ENCODE assay signal across 1 cellular context in the genomic region with DNA sequence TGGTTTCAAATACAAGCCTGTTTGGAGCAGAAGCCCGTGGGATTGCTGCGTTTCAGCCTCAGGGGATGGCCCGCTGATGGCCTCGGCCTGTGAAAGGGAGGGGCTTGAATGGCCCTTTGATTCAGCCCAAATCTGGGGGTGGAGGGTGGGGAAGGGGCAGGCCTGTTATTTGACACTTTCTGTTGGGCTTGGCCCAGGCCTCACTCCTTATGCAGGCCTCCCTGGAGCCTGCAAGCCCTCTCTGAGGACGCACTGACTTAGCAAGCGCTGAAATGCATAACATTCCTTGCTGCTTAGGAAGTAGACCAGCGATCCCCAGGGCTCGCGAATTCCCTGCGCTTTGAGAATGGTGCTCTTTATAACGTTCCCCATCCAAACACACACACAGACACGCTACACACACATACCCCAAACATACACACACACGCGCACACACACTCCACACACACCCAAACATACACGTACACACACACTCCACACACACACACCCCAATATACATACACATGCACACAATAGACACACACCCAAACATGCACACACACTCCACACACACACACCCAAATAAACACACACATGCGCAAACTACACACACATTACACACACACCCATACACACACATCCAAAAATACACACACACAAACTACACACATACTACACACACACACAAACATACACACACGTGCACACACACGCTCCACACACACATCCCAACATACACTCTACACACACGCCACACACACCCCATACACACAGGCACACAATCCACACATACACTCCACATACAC.
TF ChIP-seq lines count a peak whose summit lies in the region.

No MANE protein-coding gene starts in this region.

TF ChIP-seq in K562, 482 proteins besides CTCF, POLR2A, EP300 and RAD21 (continued from another document):
- TF ChIP-seq MYBL2 (IDR thresholded peaks at IDR 0.05; ENCODE audit: low read depth) (peak; percentile 38; the same call in 1 of the 2 replicates), MYBL2 (CRISPR knock-in tag; IDR thresholded peaks at IDR 0.05; ENCODE audit: borderline replicate concordance) (no peak), CREB1 (IDR thresholded peaks at IDR 0.05) (no peak), CREB1 (CRISPR knock-in tag; IDR thresholded peaks at IDR 0.05) (no peak), ARID1B (IDR thresholded peaks at IDR 0.05) (0 out of 2 replicates have a peak, but pooled peaks have one; percentile 13), EHMT2 (IDR thresholded peaks at IDR 0.05) (0 out of 2 replicates have a peak, but pooled peaks have one; percentile 50), CBX1 (IDR thresholded peaks at IDR 0.05; ENCODE audit: low read depth) (0 out of 2 replicates have a peak, but pooled peaks have one; percentile 24)
- TF ChIP-seq, protein P1, sequence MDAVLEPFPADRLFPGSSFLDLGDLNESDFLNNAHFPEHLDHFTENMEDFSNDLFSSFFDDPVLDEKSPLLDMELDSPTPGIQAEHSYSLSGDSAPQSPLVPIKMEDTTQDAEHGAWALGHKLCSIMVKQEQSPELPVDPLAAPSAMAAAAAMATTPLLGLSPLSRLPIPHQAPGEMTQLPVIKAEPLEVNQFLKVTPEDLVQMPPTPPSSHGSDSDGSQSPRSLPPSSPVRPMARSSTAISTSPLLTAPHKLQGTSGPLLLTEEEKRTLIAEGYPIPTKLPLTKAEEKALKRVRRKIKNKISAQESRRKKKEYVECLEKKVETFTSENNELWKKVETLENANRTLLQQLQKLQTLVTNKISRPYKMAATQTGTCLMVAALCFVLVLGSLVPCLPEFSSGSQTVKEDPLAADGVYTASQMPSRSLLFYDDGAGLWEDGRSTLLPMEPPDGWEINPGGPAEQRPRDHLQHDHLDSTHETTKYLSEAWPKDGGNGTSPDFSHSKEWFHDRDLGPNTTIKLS (IDR thresholded peaks at IDR 0.05; ENCODE audit: borderline replicate concordance, low read depth), result no peak
TF ChIP-seq in K562: peak in this region for 28.
